Comparison of ENCODE assay signal across 8 cellular contexts in genomic region chr3:117997201-117998049, GRCh38.
DNase-seq lines count a peak whose midpoint lies in the region; ATAC-seq and TF ChIP-seq lines count a peak whose summit lies in the region.

No MANE protein-coding gene starts in this region.

- peak overlapping the region; percentile 17 to 45 for H3K4me3 ChIP-seq in esophagus (ENCODE audit: low read depth in 1 of 2, low read length in 2 of 2)

- peak; percentile 98 for ATAC-seq in GM19397 (IDR thresholded peaks at IDR 0.05; ENCODE audit: unreplicated experiment)
- ATAC-seq in HG03439 (IDR thresholded peaks at IDR 0.05; ENCODE audit: unreplicated experiment) = peak; percentile 98
- ATAC-seq in stimulated activated effector memory CD8-positive, alpha-beta T cell treated with anti-CD3 and anti-CD28 coated beads, Interleukin-12 subunit alpha, Interleukin-12 subunit beta, amount 100 ng/mL, for 72 hours = peak; percentile 66

- H3K27me3 ChIP-seq in esophagus (ENCODE audit: control insufficient read depth in 1 of 2, insufficient read depth in 2 of 2, low read length in 2 of 2) = peaks cover 0 to 8% of the 10 kb centered on the region in 2 donors

- peak; percentile 66 for DNase-seq in COLO668 (lab: John Stamatoyannopoulos, UW; ENCODE audit: unreplicated experiment)
- DNase-seq in NCI-H2227 treated with DMSO at 0.1 percent for 48 hours (lab: John Stamatoyannopoulos, UW) = peak; percentile 84
- DNase-seq in activated CD4-positive, alpha-beta T cell treated with anti-CD3 and anti-CD28 coated beads, Interleukin-2, amount 50 U/mL, for 1 hour = peak; percentile 13
- DNase-seq in mesothelial cell of epicardium (ENCODE audit: low spot score in 2 of 2, unreplicated experiment in 2 of 2) = peak; percentile 60 to 83
- peak; percentile 22 to 67 for DNase-seq in stimulated activated effector memory CD8-positive, alpha-beta T cell treated with anti-CD3 and anti-CD28 coated beads, Interleukin-12 subunit alpha, Interleukin-12 subunit beta, amount 100 ng/mL, for 72 hours (ENCODE audit: low spot score in 2 of 2)

- no peaks in the 10 kb centered on the region for H3K36me3 Mint-ChIP-seq in mesothelial cell of epicardium
- H3K36me3 Mint-ChIP-seq in stimulated activated effector memory CD8-positive, alpha-beta T cell treated with anti-CD3 and anti-CD28 coated beads, Interleukin-12 subunit alpha, Interleukin-12 subunit beta, amount 100 ng/mL, for 72 hours = no peaks in the 10 kb centered on the region

- peaks cover 4% of the 10 kb centered on the region for H3K4me1 Mint-ChIP-seq in mesothelial cell of epicardium
- no peaks in the 10 kb centered on the region for H3K4me1 Mint-ChIP-seq in stimulated activated effector memory CD8-positive, alpha-beta T cell treated with anti-CD3 and anti-CD28 coated beads, Interleukin-12 subunit alpha, Interleukin-12 subunit beta, amount 100 ng/mL, for 72 hours

- 4 to 5% methylated on average over 48 of the region's 48 CpGs for WGBS in esophagus, 2 donors

- no peaks in the 10 kb centered on the region for H3K4me1 ChIP-seq in esophagus (ENCODE audit: control insufficient read depth in 2 of 2, insufficient read depth in 2 of 2, low read length in 1 of 2)

- TF ChIP-seq CTCF in mesothelial cell of epicardium (IDR thresholded peaks at IDR 0.05; ENCODE audit: unreplicated experiment) = peak; percentile 64

- no peak overlapping the region for H3K27ac ChIP-seq in esophagus (ENCODE audit: low read depth in 2 of 2, low read length in 1 of 2)

- H3K27ac Mint-ChIP-seq in mesothelial cell of epicardium = no peak overlapping the region
- H3K27ac Mint-ChIP-seq in stimulated activated effector memory CD8-positive, alpha-beta T cell treated with anti-CD3 and anti-CD28 coated beads, Interleukin-12 subunit alpha, Interleukin-12 subunit beta, amount 100 ng/mL, for 72 hours = no peak overlapping the region

- H3K9me3 ChIP-seq in esophagus (ENCODE audit: control insufficient read depth in 2 of 2, insufficient read depth in 1 of 2, low read depth in 1 of 2, low read length in 1 of 2) = no peaks in the 10 kb centered on the region

- peaks cover 16% of the 10 kb centered on the region for H3K27me3 Mint-ChIP-seq in mesothelial cell of epicardium (ENCODE audit: low read depth)

- no peaks in the 10 kb centered on the region for H3K9me3 Mint-ChIP-seq in mesothelial cell of epicardium
- peaks cover 2% of the 10 kb centered on the region for H3K9me3 Mint-ChIP-seq in stimulated activated effector memory CD8-positive, alpha-beta T cell treated with anti-CD3 and anti-CD28 coated beads, Interleukin-12 subunit alpha, Interleukin-12 subunit beta, amount 100 ng/mL, for 72 hours

- H3K36me3 ChIP-seq in esophagus (ENCODE audit: control insufficient read depth in 2 of 2, insufficient read depth in 2 of 2, low read length in 1 of 2) = no peaks in the 10 kb centered on the region

- no peak overlapping the region for H3K4me3 Mint-ChIP-seq in mesothelial cell of epicardium
- no peak overlapping the region for H3K4me3 Mint-ChIP-seq in stimulated activated effector memory CD8-positive, alpha-beta T cell treated with anti-CD3 and anti-CD28 coated beads, Interleukin-12 subunit alpha, Interleukin-12 subunit beta, amount 100 ng/mL, for 72 hours

Comparison
In these comparisons a context has a peak if more than half of its experiments do, and no peak if none do; other contexts are left out.
1. DNase-seq: peak in every context shown above with its lines; median percentile 84 in NCI-H2227 treated with DMSO at 0.1 percent for 48 hours; 72 in mesothelial cell of epicardium; 66 in COLO668; 44 in stimulated activated effector memory CD8-positive, alpha-beta T cell treated with anti-CD3 and anti-CD28 coated beads, Interleukin-12 subunit alpha, Interleukin-12 subunit beta, amount 100 ng/mL, for 72 hours; 13 in activated CD4-positive, alpha-beta T cell treated with anti-CD3 and anti-CD28 coated beads, Interleukin-2, amount 50 U/mL, for 1 hour.